In the genomic region with DNA sequence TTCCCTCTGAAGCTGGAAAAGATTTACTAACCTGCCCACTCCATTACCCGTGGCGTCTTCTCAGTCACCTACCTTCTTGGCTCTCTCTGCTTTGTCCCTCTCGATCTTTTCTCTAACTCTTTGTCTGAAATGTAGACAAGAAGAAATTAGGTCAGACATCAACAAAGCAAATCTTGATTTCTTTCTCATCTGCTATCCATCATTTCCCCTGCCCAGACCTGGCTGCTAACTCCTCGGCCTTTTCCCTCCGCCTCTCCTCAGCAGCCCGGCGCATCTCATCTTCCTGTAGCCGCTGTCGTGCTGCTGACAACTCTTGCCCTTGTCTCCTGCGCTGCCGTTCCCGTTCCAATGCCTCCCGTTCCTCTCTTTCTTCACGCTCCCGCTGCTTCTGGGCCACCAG, we compare ENCODE assay signal across 1 cellular context.
TF ChIP-seq lines count a peak whose summit lies in the region.

No MANE protein-coding gene starts in this region.

TF ChIP-seq in HepG2, 621 proteins besides CTCF, POLR2A, EP300 and RAD21:
- TF ChIP-seq ZFP90 (CRISPR knock-in tag; IDR thresholded peaks at IDR 0.05; ENCODE audit: borderline replicate concordance): no peak
- no peak for TF ChIP-seq ZFAT (CRISPR knock-in tag; conservative IDR thresholded peaks at IDR 0.05)
- TF ChIP-seq, protein P1, sequence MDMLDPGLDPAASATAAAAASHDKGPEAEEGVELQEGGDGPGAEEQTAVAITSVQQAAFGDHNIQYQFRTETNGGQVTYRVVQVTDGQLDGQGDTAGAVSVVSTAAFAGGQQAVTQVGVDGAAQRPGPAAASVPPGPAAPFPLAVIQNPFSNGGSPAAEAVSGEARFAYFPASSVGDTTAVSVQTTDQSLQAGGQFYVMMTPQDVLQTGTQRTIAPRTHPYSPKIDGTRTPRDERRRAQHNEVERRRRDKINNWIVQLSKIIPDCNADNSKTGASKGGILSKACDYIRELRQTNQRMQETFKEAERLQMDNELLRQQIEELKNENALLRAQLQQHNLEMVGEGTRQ (IDR thresholded peaks at IDR 0.05; ENCODE audit: low read depth, low read length): no peak
- TF ChIP-seq, protein P1 (CRISPR knock-in tag; IDR thresholded peaks at IDR 0.05; ENCODE audit: borderline replicate concordance): no peak
